In genomic region chr5:139696894-139697658, GRCh38 we compare ENCODE assay signal across 8 cellular contexts. TPM values are rescaled to one million over a fixed set of nuclear protein-coding genes. Genes with fewer than 3 reads are reported as not detected.
A peak's percentile ranks its signal among the peaks of the same experiment; 100 is the strongest.
DNase-seq lines count a peak whose midpoint lies in the region; ATAC-seq, FAIRE-seq and TF ChIP-seq lines count a peak whose summit lies in the region.

No MANE protein-coding gene starts in this region.

- H3K27ac ChIP-seq in astrocyte (ENCODE audit: low read depth, low read length) (peak overlapping the region; percentile 92), iPS DF 6.9 (ENCODE audit: low read length) (no peak overlapping the region)

- no peaks in the 10 kb centered on the region for H3K27me3 Mint-ChIP-seq in astrocyte (ENCODE audit: low read depth, unreplicated experiment)

- peak overlapping the region; percentile 89 for H3K9ac ChIP-seq in astrocyte (ENCODE audit: low read length)

- ATAC-seq in sciatic nerve, result peak; percentile 90
- ATAC-seq in GM21528 (IDR thresholded peaks at IDR 0.05; ENCODE audit: low FRiP score, unreplicated experiment), result no peak

- no peak for TF ChIP-seq CTCF in astrocyte (IDR thresholded peaks at IDR 0.05; ENCODE audit: insufficient read depth, low read depth, low read length)

- peak overlapping the region; percentile 84 for H3K4me2 ChIP-seq in astrocyte (ENCODE audit: low read length)

- H3K36me3 Mint-ChIP-seq in astrocyte (ENCODE audit: low read depth, unreplicated experiment), result no peaks in the 10 kb centered on the region

- H3K36me3 ChIP-seq in astrocyte (ENCODE audit: insufficient read depth, low read length) (no peaks in the 10 kb centered on the region), iPS DF 6.9 (ENCODE audit: control insufficient read depth, insufficient read depth, low read length) (no peaks in the 10 kb centered on the region)

- peaks cover 65% of the 10 kb centered on the region for H3K4me1 ChIP-seq in astrocyte (ENCODE audit: insufficient read depth, low read length)
- H3K4me1 ChIP-seq in iPS DF 6.9 (ENCODE audit: control insufficient read depth, insufficient read depth, low read length), result peaks cover 18% of the 10 kb centered on the region

- H2AFZ ChIP-seq in astrocyte (ENCODE audit: low read depth, low read length), result peak overlapping the region; percentile 46

- WGBS in iPS DF 6.9 (ENCODE audit: insufficient coverage, insufficient read length), result no CpG with 5 or more reads among the region's 55 CpGs

- peaks cover 63% of the 10 kb centered on the region for H3K4me1 Mint-ChIP-seq in astrocyte (ENCODE audit: low read depth, unreplicated experiment)

- H3K27ac Mint-ChIP-seq in astrocyte (ENCODE audit: unreplicated experiment), result peak overlapping the region; percentile 99

- no peak for TF ChIP-seq POLR2A in GM12891 (IDR thresholded peaks at IDR 0.05; ENCODE audit: low read depth, low read length)

- H3K9me3 ChIP-seq in astrocyte (ENCODE audit: insufficient read depth, low read depth, low read length) (no peaks in the 10 kb centered on the region), iPS DF 6.9 (ENCODE audit: control insufficient read depth, insufficient read depth, low read length) (no peaks in the 10 kb centered on the region)

- DNase-seq in GM12891 (ENCODE audit: insufficient read length, low spot score), result peak; percentile 54
- DNase-seq in NCI-H446 treated with DMSO at 0.1 percent for 48 hours (lab: John Stamatoyannopoulos, UW), result peak; percentile 42
- DNase-seq in astrocyte (ENCODE audit: low read depth), result peak; percentile 91
- DNase-seq in iPS DF 6.9 (ENCODE audit: low read depth, low spot score), result no peak
- DNase-seq in sciatic nerve (ENCODE audit: low spot score), result peak; percentile 89
- DNase-seq in NCI-H748 (lab: John Stamatoyannopoulos, UW; ENCODE audit: unreplicated experiment), result no peak
- DNase-seq in NCI-H1436 (lab: John Stamatoyannopoulos, UW), result no peak

- H3K9me3 Mint-ChIP-seq in astrocyte (ENCODE audit: unreplicated experiment), result no peaks in the 10 kb centered on the region

- FAIRE-seq in GM12891 (lab: Jason Lieb, UNC), result peak; percentile 63
- no peak for FAIRE-seq in astrocyte (lab: Jason Lieb, UNC)

- no peaks in the 10 kb centered on the region for H4K20me1 ChIP-seq in astrocyte (ENCODE audit: insufficient read depth, low read length)

- no peak overlapping the region for H3K4me3 Mint-ChIP-seq in astrocyte (ENCODE audit: unreplicated experiment)

- H3K79me2 ChIP-seq in astrocyte (ENCODE audit: insufficient read depth, low read length), result no peaks in the 10 kb centered on the region

- H3K4me3 ChIP-seq in astrocyte (ENCODE audit: insufficient read depth, low read depth, low read length), result peak overlapping the region; percentile 21
- H3K4me3 ChIP-seq in iPS DF 6.9 (ENCODE audit: low read length), result peak overlapping the region; percentile 16; the same call in 1 of the 2 replicates

- H3K27me3 ChIP-seq in astrocyte (ENCODE audit: insufficient read depth, low read length), result no peaks in the 10 kb centered on the region
- H3K27me3 ChIP-seq in iPS DF 6.9 (ENCODE audit: control insufficient read depth, insufficient read depth, low read length), result no peaks in the 10 kb centered on the region

- intact Hi-C loops in sciatic nerve (cut with DNase I), result no loop called here

TF ChIP-seq in GM12891, 5 proteins besides CTCF, POLR2A, EP300 and RAD21:
- TF ChIP-seq POLR2AphosphoS5 (IDR thresholded peaks at IDR 0.05; ENCODE audit: low read depth, low read length) (no peak), PAX5 (IDR thresholded peaks at IDR 0.05; ENCODE audit: insufficient read depth, low read length, severe bottlenecking) (no peak), TAF1 (IDR thresholded peaks at IDR 0.05; ENCODE audit: low read depth, low read length) (no peak), POU2F2 (IDR thresholded peaks at IDR 0.05; ENCODE audit: low read depth, low read length) (no peak), SPI1 (IDR thresholded peaks at IDR 0.05; ENCODE audit: low read depth, low read length) (no peak)

RNA-seq across cellular contexts. Expression of gene CXXC5, which starts 48.9 kb away (rescaled TPM):
- 29.4 TPM for polyA plus RNA-seq in GM12891 (2012; ENCODE audit: low read depth, missing spikeins)
- total RNA-seq in astrocyte, result 151 and 185 TPM in 2 replicates
- 62.7 TPM for total RNA-seq in sciatic nerve

Comparison
In these comparisons a context has a peak if more than half of its experiments do, and no peak if none do; other contexts are left out.
1. DNase-seq: peak in GM12891 (single experiment), NCI-H446 treated with DMSO at 0.1 percent for 48 hours (single experiment), astrocyte (single experiment) and sciatic nerve (single experiment); none in iPS DF 6.9 (single experiment), NCI-H748 (single experiment) and NCI-H1436 (single experiment).